Comparison of ENCODE assay signal across 8 cellular contexts in genomic region chr15:55992769-55993110, GRCh38. TPM values are rescaled to one million over a fixed set of nuclear protein-coding genes. Genes with fewer than 3 reads are reported as not detected.
A peak's percentile ranks its signal among the peaks of the same experiment; 100 is the strongest.
DNase-seq lines count a peak whose midpoint lies in the region; ATAC-seq, FAIRE-seq and TF ChIP-seq lines count a peak whose summit lies in the region.

No MANE protein-coding gene starts in this region.

- no peak overlapping the region for H2BK120ac ChIP-seq in mesendoderm (ENCODE audit: low read depth, low read length)

- intact Hi-C loops in left ventricle myocardium superior (cut with micrococcal nuclease), result no loop called here
- intact Hi-C loops in posterior cingulate gyrus (cut with DNase I), result loop anchor here (5.0 kb wide), 1 partner anchor 250 kb away; the partner anchor contains the start of gene RFX7

- peak overlapping the region; percentile 84 for H3K56ac ChIP-seq in mesendoderm (ENCODE audit: low read length)

- peak overlapping the region; percentile 71 for H3K9ac ChIP-seq in mesendoderm (ENCODE audit: low read length)

- peak overlapping the region; percentile 43 for H4K8ac ChIP-seq in mesendoderm (ENCODE audit: low read depth, low read length)

- H3K36me3 ChIP-seq in cardiac muscle cell, result no peaks in the 10 kb centered on the region
- peaks cover 1% of the 10 kb centered on the region for H3K36me3 ChIP-seq in bronchial epithelial cell (ENCODE audit: control insufficient read depth, insufficient read depth, low read length)
- H3K36me3 ChIP-seq in mesendoderm (ENCODE audit: control insufficient read depth, insufficient read depth, low read length), result no peaks in the 10 kb centered on the region
- no peaks in the 10 kb centered on the region for H3K36me3 ChIP-seq in urinary bladder (ENCODE audit: insufficient read depth)

- no CpG with 5 or more reads among the region's 9 CpGs for WGBS in mesendoderm (ENCODE audit: extremely low coverage, insufficient coverage, low lambda C conversion rate)
- WGBS in urinary bladder, result under 1% methylated on average over 9 of the region's 9 CpGs

- ATAC-seq in left ventricle myocardium superior, result no peak

- H3K18ac ChIP-seq in mesendoderm (ENCODE audit: low read length), result no peak overlapping the region

- H3K4me1 ChIP-seq in cardiac muscle cell (ENCODE audit: low read depth), result peaks cover 6% of the 10 kb centered on the region
- peaks cover 4% of the 10 kb centered on the region for H3K4me1 ChIP-seq in mesendoderm (ENCODE audit: control insufficient read depth, low read depth, low read length)
- H3K4me1 ChIP-seq in urinary bladder (ENCODE audit: insufficient read depth), result no peaks in the 10 kb centered on the region

- H4K5ac ChIP-seq in mesendoderm (ENCODE audit: low read length), result no peak overlapping the region

- H3K79me2 ChIP-seq in mesendoderm (ENCODE audit: control insufficient read depth, insufficient read depth, low read length), result no peaks in the 10 kb centered on the region

- H2BK15ac ChIP-seq in mesendoderm (replicated peaks; ENCODE audit: low read depth), result no peak overlapping the region

- DNase-seq in cardiac muscle cell (ENCODE audit: low read depth in 1 of 2, low spot score in 1 of 2), result no peak
- no peak for DNase-seq in left ventricle myocardium superior
- no peak for DNase-seq in bronchial epithelial cell (ENCODE audit: low read depth)
- no peak for DNase-seq in mesendoderm
- no peak for DNase-seq in posterior cingulate gyrus
- DNase-seq in glomerular visceral epithelial cell (ENCODE audit: extremely low spot score), result no peak
- no peak for DNase-seq in activated CD4-positive, alpha-beta T cell treated with anti-CD3 and anti-CD28 coated beads, Interleukin-2, amount 50 U/mL, for 4 hours

- H2AK5ac ChIP-seq in mesendoderm (ENCODE audit: low read length), result no peak overlapping the region

- H3K9me3 ChIP-seq in cardiac muscle cell (ENCODE audit: low read depth), result no peaks in the 10 kb centered on the region

- no peaks in the 10 kb centered on the region for H3K27me3 ChIP-seq in cardiac muscle cell
- H3K27me3 ChIP-seq in bronchial epithelial cell (ENCODE audit: control insufficient read depth, insufficient read depth, low read length), result no peaks in the 10 kb centered on the region
- no peaks in the 10 kb centered on the region for H3K27me3 ChIP-seq in mesendoderm (ENCODE audit: insufficient read depth, low read length, poor library complexity)

- H3K4ac ChIP-seq in mesendoderm (ENCODE audit: low read depth, low read length), result no peak overlapping the region

- no peak overlapping the region for H3K23ac ChIP-seq in mesendoderm (ENCODE audit: low read length)

- H3K4me3 ChIP-seq in cardiac muscle cell (peak overlapping the region; percentile 96), bronchial epithelial cell (ENCODE audit: low read depth, low read length) (peak overlapping the region; percentile 80), mesendoderm (ENCODE audit: low read length) (peak overlapping the region; percentile 63), urinary bladder (ENCODE audit: low read depth, low read length) (peak overlapping the region; percentile 74)

- no peak overlapping the region for H2BK5ac ChIP-seq in mesendoderm (ENCODE audit: low read length)

- no peaks in the 10 kb centered on the region for H3K79me1 ChIP-seq in mesendoderm (ENCODE audit: low read length)

- FAIRE-seq in bronchial epithelial cell (lab: Jason Lieb, UNC), result no peak

- no peak for TF ChIP-seq CTCF in cardiac muscle cell (IDR thresholded peaks at IDR 0.05; ENCODE audit: low read depth, low read length)
- no peak for TF ChIP-seq CTCF in bronchial epithelial cell (IDR thresholded peaks at IDR 0.05; ENCODE audit: insufficient read depth, low read length, severe bottlenecking)

- peak overlapping the region; percentile 67 for H3K27ac ChIP-seq in cardiac muscle cell
- H3K27ac ChIP-seq in mesendoderm (ENCODE audit: low read depth, low read length), result peak overlapping the region; percentile 74
- peak overlapping the region; percentile 87 for H3K27ac ChIP-seq in urinary bladder (ENCODE audit: low read depth)

- H3K4me2 ChIP-seq in mesendoderm (ENCODE audit: low read length), result peak overlapping the region; percentile 23

RNA-seq across cellular contexts. Expression of gene NEDD4, which starts 0.7 kb away (rescaled TPM):
- total RNA-seq in cardiac muscle cell (7.2 and 7.5 TPM in 2 replicates), left ventricle myocardium superior (10.5 TPM), bronchial epithelial cell (37.1 and 59.5 TPM in 2 replicates), urinary bladder (51.2 TPM)
- polyA plus RNA-seq in cardiac muscle cell (3.9 and 5.9 TPM in 2 replicates), urinary bladder (12.4 TPM)
- 3.7 TPM for polyA plus RNA-seq in mesendoderm (2013, experiment 1 of 2)
- polyA plus RNA-seq in mesendoderm (2013, experiment 2 of 2), result 3.8 TPM
